In genomic region chr2:216149741-216150140, GRCh38 we compare ENCODE assay signal across 2 cellular contexts.
TF ChIP-seq lines count a peak whose summit lies in the region.

No MANE protein-coding gene starts in this region.

TF ChIP-seq in SK-N-SH, 30 proteins besides CTCF, POLR2A, EP300 and RAD21 (continued from another document):
- TF ChIP-seq IRF3 (IDR thresholded peaks at IDR 0.05; ENCODE audit: low read depth, low read length) (no peak), RXRA (IDR thresholded peaks at IDR 0.05; ENCODE audit: borderline replicate concordance, low read depth) (no peak), USF1 (IDR thresholded peaks at IDR 0.05; ENCODE audit: borderline replicate concordance, low read depth) (no peak), JUND (IDR thresholded peaks at IDR 0.05) (no peak), FOXM1 (IDR thresholded peaks at IDR 0.05; ENCODE audit: low read depth) (no peak), FOXJ3 (CRISPR knock-in tag; IDR thresholded peaks at IDR 0.05) (no peak), SMC3 (IDR thresholded peaks at IDR 0.05; ENCODE audit: low read depth, low read length) (no peak)
- TF ChIP-seq, protein P1, sequence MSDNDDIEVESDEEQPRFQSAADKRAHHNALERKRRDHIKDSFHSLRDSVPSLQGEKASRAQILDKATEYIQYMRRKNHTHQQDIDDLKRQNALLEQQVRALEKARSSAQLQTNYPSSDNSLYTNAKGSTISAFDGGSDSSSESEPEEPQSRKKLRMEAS (IDR thresholded peaks at IDR 0.05; ENCODE audit: low read depth) = no peak

TF ChIP-seq in SK-N-SH treated with all-trans-retinoic acid at 6 μM for 48 hours, 23 proteins besides CTCF, POLR2A, EP300 and RAD21 (continued from another document):
- TF ChIP-seq POU6F1 (CRISPR knock-in tag; IDR thresholded peaks at IDR 0.05; ENCODE audit: borderline replicate concordance, low read depth) (no peak), GLIS3 (CRISPR knock-in tag; IDR thresholded peaks at IDR 0.05) (no peak), ARNTL (CRISPR knock-in tag; IDR thresholded peaks at IDR 0.05; ENCODE audit: borderline replicate concordance, low read depth) (no peak), ZC3H10 (CRISPR knock-in tag; IDR thresholded peaks at IDR 0.05) (no peak), TCF4 (CRISPR knock-in tag; IDR thresholded peaks at IDR 0.05; ENCODE audit: borderline replicate concordance) (no peak)
